19 cellular contexts compared by ENCODE assay signal in genomic region chr7:74194686-74195085, GRCh38. TPM values are rescaled to one million over a fixed set of nuclear protein-coding genes. Genes with fewer than 3 reads are reported as not detected.
DNase-seq lines count a peak whose midpoint lies in the region; ATAC-seq and TF ChIP-seq lines count a peak whose summit lies in the region.
"Had no signal": no experiment of that assay in that cellular context is flagged by ENCODE, and none has a peak within 500 bp of the region (broad histone marks: within the 10 kb centered on the region; RNA-seq: fewer than 3 reads in every experiment).

No MANE protein-coding gene starts in this region.

- H3K36me3 Mint-ChIP-seq in activated CD8-positive, alpha-beta memory T cell treated with anti-CD3 and anti-CD28 coated beads, Interleukin-2, amount 10 ng/mL, durations not matched to agents 7 days and 5 days: peaks cover 57% of the 10 kb centered on the region
- H3K36me3 Mint-ChIP-seq in dendritic cell treated with granulocyte-macrophage colony-stimulating factor and Interleukin-4, amounts not matched to agents 40 ng/mL and 50 ng/mL, for 4 days (ENCODE audit: low read depth): peaks cover 78% of the 10 kb centered on the region

- H3K4me3 Mint-ChIP-seq in activated CD8-positive, alpha-beta memory T cell treated with anti-CD3 and anti-CD28 coated beads, Interleukin-2, amount 10 ng/mL, durations not matched to agents 7 days and 5 days: no peak overlapping the region
- no peak overlapping the region for H3K4me3 Mint-ChIP-seq in dendritic cell treated with granulocyte-macrophage colony-stimulating factor and Interleukin-4, amounts not matched to agents 40 ng/mL and 50 ng/mL, for 4 days

- H3K9me3 Mint-ChIP-seq in activated CD8-positive, alpha-beta memory T cell treated with anti-CD3 and anti-CD28 coated beads, Interleukin-2, amount 10 ng/mL, durations not matched to agents 7 days and 5 days (ENCODE audit: low read depth): no peaks in the 10 kb centered on the region
- no peaks in the 10 kb centered on the region for H3K9me3 Mint-ChIP-seq in dendritic cell treated with granulocyte-macrophage colony-stimulating factor and Interleukin-4, amounts not matched to agents 40 ng/mL and 50 ng/mL, for 4 days

- peaks cover 16% of the 10 kb centered on the region for H3K4me1 Mint-ChIP-seq in activated CD8-positive, alpha-beta memory T cell treated with anti-CD3 and anti-CD28 coated beads, Interleukin-2, amount 10 ng/mL, durations not matched to agents 7 days and 5 days
- peaks cover 9% of the 10 kb centered on the region for H3K4me1 Mint-ChIP-seq in dendritic cell treated with granulocyte-macrophage colony-stimulating factor and Interleukin-4, amounts not matched to agents 40 ng/mL and 50 ng/mL, for 4 days (ENCODE audit: low read depth)

- H3K27me3 ChIP-seq in spleen (replicated peaks in 1 of 7): no peaks in the 10 kb centered on the region
- H3K27me3 ChIP-seq in gastrocnemius medialis: no peaks in the 10 kb centered on the region
- H3K27me3 ChIP-seq: BLaER1, tibial artery had no signal

- H3K27ac Mint-ChIP-seq in activated CD8-positive, alpha-beta memory T cell treated with anti-CD3 and anti-CD28 coated beads, Interleukin-2, amount 10 ng/mL, durations not matched to agents 7 days and 5 days: peak overlapping the region; percentile 77
- H3K27ac Mint-ChIP-seq in dendritic cell treated with granulocyte-macrophage colony-stimulating factor and Interleukin-4, amounts not matched to agents 40 ng/mL and 50 ng/mL, for 4 days: peak overlapping the region; percentile 50

- no peak for DNase-seq in activated CD8-positive, alpha-beta memory T cell treated with anti-CD3 and anti-CD28 coated beads, Interleukin-2, amount 10 ng/mL, durations not matched to agents 7 days and 5 days
- no peak for DNase-seq in activated CD8-positive, alpha-beta memory T cell treated with anti-CD3 and anti-CD28 coated beads, Interleukin-2, amount 50 U/mL, for 48 hours
- DNase-seq in RWPE1 (ENCODE audit: low spot score) (no peak), spleen (peak; percentile 51), gastrocnemius medialis (no peak), G401 (ENCODE audit: low spot score) (no peak), NCI-H2227 treated with DMSO at 0.1 percent for 48 hours (lab: John Stamatoyannopoulos, UW) (no peak)
- DNase-seq: activated CD4-positive, CD25-positive, alpha-beta regulatory T cell treated with anti-CD3 and anti-CD28 coated beads, Interleukin-2, amount 50 U/mL, for 72 hours; activated CD8-positive, alpha-beta memory T cell treated with anti-CD3 and anti-CD28 coated beads, Interleukin-2, amount 50 U/mL, for 4 hours; effector memory CD4-positive, alpha-beta T cell; glutamatergic neuron; NCI-H748 treated with DMSO at 0.1 percent for 48 hours; SHP77 treated with DMSO at 0.1 percent for 48 hours; stimulated activated CD4-positive, alpha-beta T cell treated with anti-CD3 and anti-CD28 coated beads, Interleukin-4, amount 100 ng/mL, for 1 hour; T-helper 9 cell had no signal

- H3K9me3 ChIP-seq in spleen (no peaks in the 10 kb centered on the region), gastrocnemius medialis (no peaks in the 10 kb centered on the region)
- H3K9me3 ChIP-seq: BLaER1, tibial artery had no signal

- intact Hi-C loops in dendritic cell treated with granulocyte-macrophage colony-stimulating factor and Interleukin-4, amounts not matched to agents 40 ng/mL and 50 ng/mL, for 4 days (cut with micrococcal nuclease): no loop called here
- intact Hi-C loops in spleen (cut with DNase I; ENCODE audit: low total_unique reads): no loop called here
- intact Hi-C loops in gastrocnemius medialis (cut with DNase I; ENCODE audit: low total_unique reads): no loop called here

- H3K4me1 ChIP-seq in spleen: peaks cover 0 to 9% (median 0%) of the 10 kb centered on the region in 6 donors
- H3K4me1 ChIP-seq in gastrocnemius medialis: no peaks in the 10 kb centered on the region
- H3K4me1 ChIP-seq: tibial artery had no signal

- WGBS in spleen, 5 donors: 91 to 96% (median 92%) methylated on average over 14 of the region's 14 CpGs

- in situ Hi-C loops in gastrocnemius medialis (cut with MboI; ENCODE audit: low sequenced_read_pairs in 4 of 4): loop anchor here in 1 of 4 donors (25.0 kb wide), 1 partner anchor 468 kb away; the partner anchor contains the start of gene GTF2I
- in situ Hi-C loops in G401 (cut with HindIII; ENCODE audit: low sequenced_read_pairs): no loop called here

- H3K36me3 ChIP-seq in spleen (peaks cover 0 to 95% (median 71%) of the 10 kb centered on the region in 6 donors), gastrocnemius medialis (peaks cover 5 to 72% of the 10 kb centered on the region in 2 donors)

- no peaks in the 10 kb centered on the region for H3K27me3 Mint-ChIP-seq in activated CD8-positive, alpha-beta memory T cell treated with anti-CD3 and anti-CD28 coated beads, Interleukin-2, amount 10 ng/mL, durations not matched to agents 7 days and 5 days
- H3K27me3 Mint-ChIP-seq in dendritic cell treated with granulocyte-macrophage colony-stimulating factor and Interleukin-4, amounts not matched to agents 40 ng/mL and 50 ng/mL, for 4 days: no peaks in the 10 kb centered on the region

- H3K4me3 ChIP-seq in spleen: no peak overlapping the region
- H3K4me3 ChIP-seq in gastrocnemius medialis: no peak overlapping the region
- H3K4me3 ChIP-seq: BLaER1, skin epidermis, tibial artery had no signal

- ATAC-seq in activated CD8-positive, alpha-beta memory T cell treated with anti-CD3 and anti-CD28 coated beads, Interleukin-2, amount 10 ng/mL, durations not matched to agents 7 days and 5 days: no peak
- ATAC-seq in gastrocnemius medialis: no peak

- CTCF ChIA-PET in activated CD8-positive, alpha-beta memory T cell treated with anti-CD3 and anti-CD28 coated beads, Interleukin-2, amount 10 ng/mL, durations not matched to agents 7 days and 5 days (lab: Charles Lee): interaction anchor here (1.5 to 5.7 kb wide), 3 partner anchors 11 to 207 kb away, joined by 3 to 38 read pairs (median 6); no protein-coding TSS in a partner anchor
- CTCF ChIA-PET in RWPE1 (lab: Yijun Ruan, JAX): interaction anchor here (1.1 kb wide), 1 partner anchor 126 kb away, joined by 3 read pairs; no protein-coding TSS in a partner anchor

- H3K27ac ChIP-seq in RWPE1 (peak overlapping the region; percentile 2; the same call in 1 of the 2 replicates), spleen (peak overlapping the region in 1 of 8 donors; percentile 50), gastrocnemius medialis (no peak overlapping the region)
- H3K27ac ChIP-seq: BLaER1, skin epidermis, tibial artery had no signal

- TF ChIP-seq POLR2A in spleen (IDR thresholded peaks at IDR 0.05) (no peak), gastrocnemius medialis (IDR thresholded peaks at IDR 0.05) (no peak)

- TF ChIP-seq CTCF in RWPE1 (conservative IDR thresholded peaks at IDR 0.05; ENCODE audit: low read depth): no peak
- no peak for TF ChIP-seq CTCF in spleen (IDR thresholded peaks at IDR 0.05 in 8 of 11, conservative IDR thresholded peaks at IDR 0.05 in 3 of 11)
- no peak for TF ChIP-seq CTCF in gastrocnemius medialis (IDR thresholded peaks at IDR 0.05 in 4 of 5, conservative IDR thresholded peaks at IDR 0.05 in 1 of 5)

- POLR2A ChIA-PET in RWPE1 (lab: Yijun Ruan, JAX; ENCODE audit: low non-redundant PET): no interaction called here

RNA-seq across cellular contexts. Expression of gene LAT2, which starts 15.1 kb away (rescaled TPM):
- 10 to 100 TPM; 15.3 to 17.6 TPM for total RNA-seq in activated CD8-positive, alpha-beta memory T cell treated with anti-CD3 and anti-CD28 coated beads, Interleukin-2, amount 10 ng/mL, durations not matched to agents 7 days and 5 days
- total RNA-seq in spleen (100 to 1,000 TPM in 1 of 7 donors, 10 to 100 TPM in 6; 58.9 to 100 (median 76.4) TPM), gastrocnemius medialis (1 to 10 TPM; 2.1 to 5.3 (median 3.0) TPM)
- 100 to 1,000 TPM; 108 to 130 (median 127) TPM for polyA plus RNA-seq in spleen
- not detected in 2 replicates for total RNA-seq in G401 (2014; rRNA removed; shearing (Covaris generic))

RNA-seq across cellular contexts. Expression of gene EIF4H, which starts 20.5 kb away (rescaled TPM):
- 100 to 1,000 TPM; 278 to 322 TPM for total RNA-seq in activated CD8-positive, alpha-beta memory T cell treated with anti-CD3 and anti-CD28 coated beads, Interleukin-2, amount 10 ng/mL, durations not matched to agents 7 days and 5 days
- total RNA-seq in spleen (100 to 1,000 TPM; 179 to 224 (median 197) TPM), gastrocnemius medialis (100 to 1,000 TPM; 247 to 430 (median 309) TPM)
- 100 to 1,000 TPM in 1 of 3 donors, 10 to 100 TPM in 2; 75.5 to 133 (median 98.4) TPM for polyA plus RNA-seq in spleen
- 404 and 445 TPM in 2 replicates for total RNA-seq in G401 (2014; rRNA removed; shearing (Covaris generic))

RNA-seq across cellular contexts. Expression of gene RFC2, which starts 59.5 kb away (rescaled TPM):
- 10 to 100 TPM; 70.5 to 76.8 TPM for total RNA-seq in activated CD8-positive, alpha-beta memory T cell treated with anti-CD3 and anti-CD28 coated beads, Interleukin-2, amount 10 ng/mL, durations not matched to agents 7 days and 5 days
- 10 to 100 TPM in 6 of 7 donors, 1 to 10 TPM in 1; 7.5 to 24.7 (median 19.0) TPM for total RNA-seq in spleen
- polyA plus RNA-seq in spleen: 10 to 100 TPM; 17.0 to 25.0 (median 23.2) TPM
- 10 to 100 TPM in 3 of 4 donors, 1 to 10 TPM in 1; 8.2 to 15.2 (median 12.7) TPM for total RNA-seq in gastrocnemius medialis
- 40.6 and 47.9 TPM in 2 replicates for total RNA-seq in G401 (2014; rRNA removed; shearing (Covaris generic))
